ENCODE assay signal across 7 cellular contexts in the genomic region with DNA sequence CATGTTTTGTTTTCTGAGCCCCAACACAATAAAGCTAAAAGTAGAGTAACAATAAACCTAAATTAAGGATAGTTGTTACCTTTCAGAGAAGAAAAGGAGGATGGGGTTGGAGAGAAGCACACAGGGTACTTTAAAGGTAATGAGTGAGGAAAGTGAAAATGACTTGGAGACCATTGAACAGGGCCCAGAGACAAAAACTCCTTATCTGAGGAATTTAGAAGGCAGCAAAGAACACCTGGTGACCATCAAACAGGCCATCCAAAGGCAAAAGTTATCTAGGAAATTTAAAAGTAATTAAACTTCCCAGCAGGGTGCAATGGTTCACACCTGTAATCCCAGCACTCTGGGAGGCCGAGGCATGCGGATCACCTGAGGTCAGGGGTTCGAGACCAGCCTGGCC.
"Had no signal": no experiment of that assay in that cellular context is flagged by ENCODE, and none has a peak within 500 bp of the region (broad histone marks: within the 10 kb centered on the region; RNA-seq: fewer than 3 reads in every experiment).

No MANE protein-coding gene starts in this region.

- H3K4me3 ChIP-seq: GM12878 had no signal

- DNase-seq: GDM1, GF-D8 had no signal

- FAIRE-seq: G401.6, GM12878, GM12891, GM12892, GM18507 had no signal
